In genomic region chr13:94921181-94921580, GRCh38 we compare ENCODE assay signal across 31 cellular contexts.
"Had no signal": no experiment of that assay in that cellular context is flagged by ENCODE, and none has a peak within 500 bp of the region (broad histone marks: within the 10 kb centered on the region; RNA-seq: fewer than 3 reads in every experiment).

No MANE protein-coding gene starts in this region.

- H3K9me3 ChIP-seq: ascending aorta, breast epithelium, colonic mucosa, esophagus squamous epithelium, gastroesophageal sphincter had no signal

- H3K36me3 Mint-ChIP-seq: activated CD4-positive, alpha-beta memory T cell treated with anti-CD3 and anti-CD28 coated beads for 36 hours; activated naive CD4-positive, alpha-beta T cell treated with anti-CD3 and anti-CD28 coated beads, Interleukin-2, amount 10 ng/mL, durations not matched to agents 7 days and 5 days; activated naive CD4-positive, alpha-beta T cell treated with anti-CD3 and anti-CD28 coated beads, Interleukin-2, amount 50 U/mL, for 72 hours; activated naive CD8-positive, alpha-beta T cell treated with anti-CD3 and anti-CD28 coated beads, Interleukin-2, amount 10 ng/mL, durations not matched to agents 7 days and 5 days; brain had no signal

- H3K9me3 Mint-ChIP-seq: activated CD4-positive, alpha-beta memory T cell treated with anti-CD3 and anti-CD28 coated beads for 36 hours; activated CD4-positive, alpha-beta T cell treated with anti-CD3 and anti-CD28 coated beads, Interleukin-2, amount 10 ng/mL, durations not matched to agents 24 days and 14 days; activated naive CD4-positive, alpha-beta T cell treated with anti-CD3 and anti-CD28 coated beads, Interleukin-2, amount 10 ng/mL, durations not matched to agents 7 days and 5 days; activated naive CD4-positive, alpha-beta T cell treated with anti-CD3 and anti-CD28 coated beads, Interleukin-2, amount 50 U/mL, for 72 hours; activated naive CD8-positive, alpha-beta T cell treated with anti-CD3 and anti-CD28 coated beads, Interleukin-2, amount 10 ng/mL, durations not matched to agents 7 days and 5 days; activated T-cell treated with anti-CD3 and anti-CD28 coated beads, Interleukin-2, amount 50 U/mL, for 24 hours; activated T-cell treated with anti-CD3 and anti-CD28 coated beads, Interleukin-2, amount 50 U/mL, for 72 hours; brain; T-helper 2 cell treated with Interferon-gamma antibody and Interleukin-4, amounts not matched to agents 5 μg/mL and 100 μg/mL, for 36 hours had no signal

- H3K27me3 ChIP-seq: ascending aorta, breast epithelium, cardiac muscle cell, colonic mucosa, esophagus squamous epithelium had no signal

- H3K4me3 Mint-ChIP-seq: activated CD4-positive, alpha-beta memory T cell treated with anti-CD3 and anti-CD28 coated beads for 36 hours; activated CD4-positive, alpha-beta T cell treated with anti-CD3 and anti-CD28 coated beads for 36 hours; activated CD4-positive, alpha-beta T cell treated with anti-CD3 and anti-CD28 coated beads, Interleukin-2, amount 10 ng/mL, durations not matched to agents 24 days and 14 days; activated naive CD4-positive, alpha-beta T cell treated with anti-CD3 and anti-CD28 coated beads, Interleukin-2, amount 10 ng/mL, durations not matched to agents 7 days and 5 days; activated naive CD8-positive, alpha-beta T cell treated with anti-CD3 and anti-CD28 coated beads, Interleukin-2, amount 10 ng/mL, durations not matched to agents 7 days and 5 days; activated T-cell treated with anti-CD3 and anti-CD28 coated beads, Interleukin-2, amount 50 U/mL, for 24 hours; activated T-cell treated with anti-CD3 and anti-CD28 coated beads, Interleukin-2, amount 50 U/mL, for 72 hours; brain; T-helper 17 cell; T-helper 2 cell treated with Interferon-gamma antibody and Interleukin-4, amounts not matched to agents 5 μg/mL and 100 μg/mL, for 36 hours had no signal

- H3K4me1 Mint-ChIP-seq: activated CD4-positive, alpha-beta T cell treated with anti-CD3 and anti-CD28 coated beads for 36 hours; activated CD4-positive, alpha-beta T cell treated with anti-CD3 and anti-CD28 coated beads, Interleukin-2, amount 10 ng/mL, durations not matched to agents 24 days and 14 days; activated naive CD4-positive, alpha-beta T cell treated with anti-CD3 and anti-CD28 coated beads, Interleukin-2, amount 10 ng/mL, durations not matched to agents 7 days and 5 days; activated naive CD8-positive, alpha-beta T cell treated with anti-CD3 and anti-CD28 coated beads, Interleukin-2, amount 10 ng/mL, durations not matched to agents 7 days and 5 days; T-helper 17 cell had no signal

- H3K36me3 ChIP-seq: ascending aorta, breast epithelium, cardiac muscle cell, colonic mucosa, esophagus squamous epithelium, gastroesophageal sphincter, WERI-Rb-1 had no signal

- ATAC-seq: activated CD4-positive, alpha-beta T cell treated with anti-CD3 and anti-CD28 coated beads for 36 hours; activated naive CD4-positive, alpha-beta T cell treated with anti-CD3 and anti-CD28 coated beads, Interleukin-2, amount 50 U/mL, for 72 hours; activated T-cell treated with anti-CD3 and anti-CD28 coated beads, Interleukin-2, amount 50 U/mL, for 72 hours; gastroesophageal sphincter; T-helper 17 cell had no signal

- DNase-seq: activated CD4-positive, alpha-beta memory T cell treated with anti-CD3 and anti-CD28 coated beads for 36 hours; activated CD4-positive, alpha-beta T cell treated with anti-CD3 and anti-CD28 coated beads for 36 hours; activated CD4-positive, alpha-beta T cell treated with anti-CD3 and anti-CD28 coated beads, Interleukin-2, amount 10 ng/mL, durations not matched to agents 24 days and 14 days; activated CD4-positive, CD25-positive, alpha-beta regulatory T cell; activated CD4-positive, CD25-positive, alpha-beta regulatory T cell treated with anti-CD3 and anti-CD28 coated beads, Interleukin-2, amount 50 U/mL, for 72 hours; activated CD8-positive, alpha-beta memory T cell treated with anti-CD3 and anti-CD28 coated beads, Interleukin-2, amount 50 U/mL, for 48 hours; activated gamma-delta T cell; activated naive CD4-positive, alpha-beta T cell; activated naive CD4-positive, alpha-beta T cell treated with anti-CD3 and anti-CD28 coated beads, Interleukin-2, amount 10 ng/mL, durations not matched to agents 7 days and 5 days; activated naive CD8-positive, alpha-beta T cell treated with anti-CD3 and anti-CD28 coated beads, Interleukin-2, amount 10 ng/mL, durations not matched to agents 7 days and 5 days; activated T-cell treated with anti-CD3 and anti-CD28 coated beads for 4 hours; activated T-cell treated with anti-CD3 and anti-CD28 coated beads, Interleukin-2, amount 50 U/mL, for 24 hours; activated T-cell treated with anti-CD3 and anti-CD28 coated beads, Interleukin-2, amount 50 U/mL, for 72 hours; central memory CD4-positive, alpha-beta T cell; cerebellar nuclear complex; colonic mucosa; effector CD8-positive, alpha-beta T cell; esophagus squamous epithelium; foreskin melanocyte; head of caudate nucleus; T-helper 17 cell; T1000; WERI-Rb-1 had no signal

- H3K27me3 Mint-ChIP-seq: activated CD4-positive, alpha-beta T cell treated with anti-CD3 and anti-CD28 coated beads, Interleukin-2, amount 10 ng/mL, durations not matched to agents 24 days and 14 days; activated naive CD4-positive, alpha-beta T cell treated with anti-CD3 and anti-CD28 coated beads, Interleukin-2, amount 10 ng/mL, durations not matched to agents 7 days and 5 days; brain had no signal

- H3K4me3 ChIP-seq: ascending aorta, breast epithelium, cardiac muscle cell, colonic mucosa, esophagus squamous epithelium, gastroesophageal sphincter had no signal

- H3K4me1 ChIP-seq: ascending aorta, breast epithelium, colonic mucosa, esophagus squamous epithelium, gastroesophageal sphincter had no signal

- H3K27ac Mint-ChIP-seq: activated CD4-positive, alpha-beta memory T cell treated with anti-CD3 and anti-CD28 coated beads for 36 hours; activated CD4-positive, alpha-beta T cell treated with anti-CD3 and anti-CD28 coated beads for 36 hours; activated CD4-positive, alpha-beta T cell treated with anti-CD3 and anti-CD28 coated beads, Interleukin-2, amount 10 ng/mL, durations not matched to agents 24 days and 14 days; activated naive CD4-positive, alpha-beta T cell treated with anti-CD3 and anti-CD28 coated beads, Interleukin-2, amount 10 ng/mL, durations not matched to agents 7 days and 5 days; activated naive CD4-positive, alpha-beta T cell treated with anti-CD3 and anti-CD28 coated beads, Interleukin-2, amount 50 U/mL, for 72 hours; activated naive CD8-positive, alpha-beta T cell treated with anti-CD3 and anti-CD28 coated beads, Interleukin-2, amount 10 ng/mL, durations not matched to agents 7 days and 5 days; activated T-cell treated with anti-CD3 and anti-CD28 coated beads, Interleukin-2, amount 50 U/mL, for 24 hours; activated T-cell treated with anti-CD3 and anti-CD28 coated beads, Interleukin-2, amount 50 U/mL, for 72 hours; brain; T-helper 17 cell; T-helper 2 cell treated with Interferon-gamma antibody and Interleukin-4, amounts not matched to agents 5 μg/mL and 100 μg/mL, for 36 hours had no signal

- H3K27ac ChIP-seq: ascending aorta, breast epithelium, cardiac muscle cell, colonic mucosa, epithelial cell of prostate, esophagus squamous epithelium, gastroesophageal sphincter, WERI-Rb-1 had no signal
